Comparison of ENCODE assay signal across 8 cellular contexts in genomic region chr6:169723991-169724553, GRCh38. TPM values are rescaled to one million over a fixed set of nuclear protein-coding genes. Genes with fewer than 3 reads are reported as not detected.
DNase-seq lines count a peak whose midpoint lies in the region; ATAC-seq, FAIRE-seq and TF ChIP-seq lines count a peak whose summit lies in the region.

Gene PHF10 (minus strand): TSS chr6:169724500. CDS start chr6:169723931, 569 bp downstream.

- H3K9ac ChIP-seq in skeletal muscle satellite cell (ENCODE audit: low read depth, low read length) = peak within 1 kb of the TSS; percentile 70

- H3K27ac Mint-ChIP-seq in brain = peak within 1 kb of the TSS; percentile 91 to 99 (median 98)

- peaks cover 6% of the 10 kb centered on the region for H3K36me3 Mint-ChIP-seq in brain

- TF ChIP-seq CTCF in BJ (IDR thresholded peaks at IDR 0.05; ENCODE audit: insufficient read depth, low read depth, low read length) = no peak
- TF ChIP-seq CTCF in brain (conservative IDR thresholded peaks at IDR 0.05) = no peak

- intact Hi-C loops in T-helper 1 cell treated with Interleukin-12 subunit alpha and Interleukin-12 subunit beta and Interleukin-4 antibody, amounts not matched to agents 30 ng/mL and 1 ng/mL, for 36 hours (cut with micrococcal nuclease) = loop anchor here (1.0 to 10.0 kb wide), 7 partner anchors 22 to 1899 kb away; partner anchors contain the start of genes AFDN, C6orf120, DYNLT2 and ERMARD

- H3K36me3 ChIP-seq in BJ (ENCODE audit: control insufficient read depth, insufficient read depth, low read length) = no peaks in the 10 kb centered on the region
- H3K36me3 ChIP-seq in skeletal muscle satellite cell (ENCODE audit: insufficient read depth, low read length) = no peaks in the 10 kb centered on the region

- H3K4me3 ChIP-seq in BJ (ENCODE audit: low read depth, low read length) (peak within 1 kb of the TSS; percentile 75), iPS-18c (ENCODE audit: insufficient read depth, low read depth, low read length) (peak within 1 kb of the TSS; percentile 87), skeletal muscle satellite cell (ENCODE audit: low read length) (peak within 1 kb of the TSS; percentile 74)

- POLR2A ChIA-PET in BJ (lab: Charles Lee) = interaction anchor here (0.7 kb wide), 1 partner anchor 76 kb away, joined by 3 read pairs; no protein-coding TSS in a partner anchor

- peaks cover 22% of the 10 kb centered on the region for H3K4me1 ChIP-seq in skeletal muscle satellite cell (ENCODE audit: control insufficient read depth, insufficient read depth, low read length)

- ATAC-seq in HG03342 (IDR thresholded peaks at IDR 0.05; ENCODE audit: unreplicated experiment) (peak; percentile 34), HG03378 (IDR thresholded peaks at IDR 0.05; ENCODE audit: unreplicated experiment) (no peak)

- no peak for FAIRE-seq in GM19239 (lab: Jason Lieb, UNC)

- H3K4me3 Mint-ChIP-seq in brain = peak within 1 kb of the TSS; percentile 90 to 100 (median 94)

- H3K27me3 ChIP-seq in BJ (ENCODE audit: control insufficient read depth, insufficient read depth, low read length) = no peaks in the 10 kb centered on the region
- H3K27me3 ChIP-seq in skeletal muscle satellite cell (ENCODE audit: control insufficient read depth, insufficient read depth, low read length) = no peaks in the 10 kb centered on the region

- H3K9me3 Mint-ChIP-seq in brain = no peaks in the 10 kb centered on the region

- H3K27me3 Mint-ChIP-seq in brain = peaks cover 3% of the 10 kb centered on the region

- CTCF ChIA-PET in BJ (lab: Yijun Ruan, JAX) = no interaction called here

- H3K4me1 Mint-ChIP-seq in brain = peaks cover 66% of the 10 kb centered on the region

- H3K9me3 ChIP-seq in iPS-18c (ENCODE audit: control insufficient read depth, insufficient read depth, low read length) (no peaks in the 10 kb centered on the region), skeletal muscle satellite cell (replicated peaks; ENCODE audit: low read length) (no peaks in the 10 kb centered on the region)

- DNase-seq in BJ (ENCODE audit: low read depth) (no peak), GM19239 (ENCODE audit: insufficient read length, low spot score) (peak; percentile 58)

- H3K4me2 ChIP-seq in skeletal muscle satellite cell (ENCODE audit: low read length) = peak within 1 kb of the TSS; percentile 93

RNA-seq across cellular contexts. Expression of gene PHF10, which starts in this region (rescaled TPM):
- 9.8 and 20.4 TPM in 2 replicates for polyA plus RNA-seq in BJ (2011; rRNA removed)
- 5.0 and 6.9 TPM in 2 replicates for polyA minus RNA-seq in BJ (2011; rRNA and poly(A)+ RNA removed)
- 48.4 and 53.5 TPM in 2 replicates for total RNA-seq in T-helper 1 cell treated with Interleukin-12 subunit alpha and Interleukin-12 subunit beta and Interleukin-4 antibody, amounts not matched to agents 30 ng/mL and 1 ng/mL, for 36 hours
- polyA plus RNA-seq in brain (ENCODE audit: insufficient read depth, low read depth, low replicate concordance) = 83.0 TPM
- total RNA-seq in skeletal muscle satellite cell (2012; rRNA removed) = 6.6 and 8.3 TPM in 2 replicates
